ENCODE assay signal across 8 cellular contexts in genomic region chr2:171893824-171894611, GRCh38. TPM values are rescaled to one million over a fixed set of nuclear protein-coding genes. Genes with fewer than 3 reads are reported as not detected.
DNase-seq lines count a peak whose midpoint lies in the region; ATAC-seq and TF ChIP-seq lines count a peak whose summit lies in the region.

Gene SLC25A12, minus strand, starts transcription at chr2:171894244. Its CDS starts 30 bp downstream, at chr2:171894214.

- no peaks in the 10 kb centered on the region for H3K27me3 ChIP-seq in CD4-positive, alpha-beta T cell (ENCODE audit: control insufficient read depth, insufficient read depth, low read length)

- CTCF ChIA-PET in CD4-positive, alpha-beta T cell (lab: Charles Lee) = interaction anchor here (1.1 to 1.4 kb wide), 2 partner anchors 28 to 661 kb away, joined by 3 read pairs; partner anchors contain the start of gene HAT1
- CTCF ChIA-PET in activated CD8-positive, alpha-beta memory T cell treated with anti-CD3 and anti-CD28 coated beads for 36 hours (lab: Charles Lee) = interaction anchor here (1.3 to 1.4 kb wide), 2 partner anchors 11 to 17 kb away, joined by 3 to 7 read pairs; no protein-coding TSS in a partner anchor

- intact Hi-C loops in CD4-positive, alpha-beta T cell (cut with DNase I, micrococcal nuclease) = loop anchor here (2.0 to 10.0 kb wide), 4 partner anchors 27 to 661 kb away; partner anchors contain the start of genes HAT1 (in 1 of the 2), METAP1D (in 1 of the 2) and PDK1 (in 1 of the 2)

- no peaks in the 10 kb centered on the region for H3K9me3 ChIP-seq in CD4-positive, alpha-beta T cell (ENCODE audit: control insufficient read depth, low read length)

- H3K4me3 Mint-ChIP-seq in CD4-positive, alpha-beta T cell = peak within 1 kb of the TSS; percentile 94
- H3K4me3 Mint-ChIP-seq in effector memory CD8-positive, alpha-beta T cell = peak within 1 kb of the TSS; percentile 97 to 98

- DNase-seq in CD4-positive, alpha-beta T cell = peak; percentile 43 to 76 (median 64)
- DNase-seq in NOMO-1 (lab: John Stamatoyannopoulos, UW; ENCODE audit: unreplicated experiment in 2 of 2) = peak; percentile 85 to 88
- DNase-seq in effector memory CD8-positive, alpha-beta T cell = peak; percentile 49 to 56 (median 52)
- DNase-seq in medulla oblongata (ENCODE audit: extremely low spot score) = peak; percentile 89
- peak; percentile 55 to 69 (median 56) for DNase-seq in stimulated activated CD4-positive, alpha-beta T cell treated with anti-CD3 and anti-CD28 coated beads, TNF-alpha, amount 100 ng/mL, for 48 hours (ENCODE audit: low read depth in 3 of 3)

- no peaks in the 10 kb centered on the region for H3K9me3 Mint-ChIP-seq in CD4-positive, alpha-beta T cell
- no peaks in the 10 kb centered on the region for H3K9me3 Mint-ChIP-seq in effector memory CD8-positive, alpha-beta T cell

- peak within 1 kb of the TSS; percentile 80 for H3K27ac Mint-ChIP-seq in CD4-positive, alpha-beta T cell
- peak within 1 kb of the TSS; percentile 87 to 91 for H3K27ac Mint-ChIP-seq in effector memory CD8-positive, alpha-beta T cell

- POLR2A ChIA-PET in CD4-positive, alpha-beta T cell (lab: Charles Lee) = interaction anchor here (0.7 to 1.2 kb wide), 7 partner anchors 10 to 207 kb away, joined by 3 to 14 read pairs (median 4); partner anchors contain the start of genes DYNC1I2, HAT1 and METAP1D
- POLR2A ChIA-PET in activated CD8-positive, alpha-beta memory T cell treated with anti-CD3 and anti-CD28 coated beads for 36 hours (lab: Charles Lee) = interaction anchor here (0.6 to 1.4 kb wide), 3 partner anchors 17 to 30 kb away, joined by 3 to 8 read pairs (median 3); partner anchors contain the start of gene HAT1

- H3K4me1 Mint-ChIP-seq in CD4-positive, alpha-beta T cell (ENCODE audit: low read depth) = peaks cover 44% of the 10 kb centered on the region
- peaks cover 20 to 27% of the 10 kb centered on the region in 2 donors for H3K4me1 Mint-ChIP-seq in effector memory CD8-positive, alpha-beta T cell (ENCODE audit: low read depth in 2 of 2)

- no peaks in the 10 kb centered on the region for H3K27me3 Mint-ChIP-seq in CD4-positive, alpha-beta T cell
- H3K27me3 Mint-ChIP-seq in effector memory CD8-positive, alpha-beta T cell = no peaks in the 10 kb centered on the region

- TF ChIP-seq CTCF in CD4-positive, alpha-beta T cell (IDR thresholded peaks at IDR 0.05) = no peak

- H3K27ac ChIP-seq in CD4-positive, alpha-beta T cell (ENCODE audit: low read depth, low read length) = peak within 1 kb of the TSS; percentile 33

- peaks cover 34% of the 10 kb centered on the region for H3K36me3 Mint-ChIP-seq in CD4-positive, alpha-beta T cell (ENCODE audit: low read depth)
- peaks cover 7% of the 10 kb centered on the region for H3K36me3 Mint-ChIP-seq in effector memory CD8-positive, alpha-beta T cell (ENCODE audit: insufficient read depth)

- peak; percentile 92 for ATAC-seq in CD4-positive, alpha-beta T cell (ENCODE audit: poor library complexity)
- peak; percentile 87 for ATAC-seq in GM19438 (IDR thresholded peaks at IDR 0.05; ENCODE audit: low read depth, unreplicated experiment)
- ATAC-seq in HG03575 (IDR thresholded peaks at IDR 0.05; ENCODE audit: extremely low read depth, insufficient number of reproducible peaks, low FRiP score, unreplicated experiment) = peak; percentile 60
- peak; percentile 97 for ATAC-seq in effector memory CD8-positive, alpha-beta T cell (replicated peaks)

RNA-seq across cellular contexts. Expression of gene SLC25A12, which starts in this region (rescaled TPM):
- 1 to 10 TPM; 8.7 to 9.5 TPM for total RNA-seq in CD4-positive, alpha-beta T cell
- 10 to 100 TPM; 23.8 to 27.3 TPM for total RNA-seq in activated CD8-positive, alpha-beta memory T cell treated with anti-CD3 and anti-CD28 coated beads for 36 hours

Comparison
In these comparisons a context has a peak if more than half of its experiments do, and no peak if none do; other contexts are left out.
1. Peak in every context shown above with its lines: DNase-seq, ATAC-seq and H3K27ac ChIP-seq.